8 cellular contexts compared by ENCODE assay signal in the genomic region with DNA sequence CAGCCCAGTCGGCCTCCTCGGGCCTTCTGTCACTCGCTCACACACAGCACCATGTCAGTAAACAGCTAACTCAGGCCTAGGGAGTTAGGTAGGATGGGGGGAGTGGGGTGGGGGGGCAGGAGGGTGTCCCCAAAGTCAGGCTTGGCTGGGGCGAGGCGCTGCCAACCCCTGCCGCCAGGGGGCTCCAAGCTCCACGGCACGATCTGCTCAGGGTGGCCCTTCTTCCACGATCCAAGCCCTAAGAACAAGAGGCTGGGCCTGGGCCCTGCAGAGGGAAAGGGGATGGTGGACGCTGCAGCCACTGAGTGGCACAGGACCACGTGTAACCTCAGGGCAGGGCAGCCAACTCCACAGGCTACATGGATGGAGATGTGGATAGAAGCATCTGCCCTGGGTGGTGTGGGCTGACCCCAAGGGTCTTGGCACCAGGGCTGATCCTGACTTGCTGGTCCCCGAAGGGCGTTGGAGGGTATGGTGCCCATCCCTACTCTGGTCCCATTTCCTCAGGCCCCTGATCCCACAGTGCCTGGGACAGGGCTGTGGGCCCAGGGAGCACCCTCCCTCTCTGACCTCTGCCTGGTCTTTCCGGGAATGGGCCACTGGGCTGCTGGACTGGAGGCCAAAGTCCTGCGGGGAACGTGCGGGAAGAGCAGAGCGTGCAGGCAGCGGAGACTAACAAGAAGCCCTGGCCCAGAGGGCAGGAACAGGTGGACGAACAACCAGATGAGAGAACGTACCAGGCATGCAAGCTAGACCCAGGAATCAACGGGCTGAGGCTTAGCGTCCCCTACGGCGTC. TPM values are rescaled to one million over a fixed set of nuclear protein-coding genes. Genes with fewer than 3 reads are reported as not detected.
DNase-seq lines count a peak whose midpoint lies in the region; ATAC-seq and TF ChIP-seq lines count a peak whose summit lies in the region.

No MANE protein-coding gene starts in this region.

- H2AFZ ChIP-seq in GM23248: no peak overlapping the region

- H3F3A ChIP-seq in GM23248 (ENCODE audit: insufficient read depth): no peaks in the 10 kb centered on the region

- in situ Hi-C loops in GM23248 (cut with MboI) (no loop called here), transverse colon (cut with MboI; ENCODE audit: low pct_ligation_motif_present in 1 of 4, low pct_unique_long_range_greater_than_20kb in 1 of 4, low sequenced_read_pairs in 3 of 4) (loop anchor here in 1 of 4 donors (5.0 kb wide), 1 partner anchor 37 kb away; no protein-coding TSS in a partner anchor)

- TF ChIP-seq CTCF in AG09319 (IDR thresholded peaks at IDR 0.05; ENCODE audit: low read depth, low read length) (peak; percentile 87), Peyer's patch (IDR thresholded peaks at IDR 0.05) (peak; percentile 61 to 96 (median 84)), foreskin keratinocyte (conservative IDR thresholded peaks at IDR 0.05) (peak; percentile 88), ovary (IDR thresholded peaks at IDR 0.05) (peak; percentile 63 to 87 (median 73)), transverse colon (IDR thresholded peaks at IDR 0.05) (peak; percentile 88 to 97 (median 95))

- H3K9me3 Mint-ChIP-seq in activated T-helper 2 cell treated with anti-CD3 and anti-CD28 coated beads, Interferon-gamma antibody, Interleukin-2, Interleukin-4, amounts not matched to agents 10 μg/mL and 5 μg/mL and 100 μg/mL, durations not matched to agents 14 hours and 24 hours and 36 hours: no peaks in the 10 kb centered on the region

- TF ChIP-seq EP300 in ovary (IDR thresholded peaks at IDR 0.05) (no peak), transverse colon (IDR thresholded peaks at IDR 0.05; ENCODE audit: low read depth) (no peak)

- no peaks in the 10 kb centered on the region for H3K9me3 ChIP-seq in GM23248 (ENCODE audit: low read depth)
- H3K9me3 ChIP-seq in Peyer's patch: no peaks in the 10 kb centered on the region
- H3K9me3 ChIP-seq in ovary: no peaks in the 10 kb centered on the region
- no peaks in the 10 kb centered on the region for H3K9me3 ChIP-seq in transverse colon

- H3K79me2 ChIP-seq in GM23248 (ENCODE audit: insufficient read depth): no peaks in the 10 kb centered on the region

- 57 to 74% methylated on average over 19 to 25 of the region's 25 CpGs for WGBS in GM23248 (ENCODE audit: low coverage in 1 of 2, low lambda C conversion rate in 2 of 2, missing lambda C conversion rate in 2 of 2), 2 experiments
- WGBS in ovary, 3 donors: 51 to 56% (median 55%) methylated on average over 25 of the region's 25 CpGs
- 58 to 100% methylated on average over 2 to 23 of the region's 25 CpGs for WGBS in transverse colon (ENCODE audit: low coverage in 1 of 2), 2 donors

- TF ChIP-seq POLR2A in Peyer's patch (IDR thresholded peaks at IDR 0.05) (no peak), ovary (IDR thresholded peaks at IDR 0.05) (no peak), transverse colon (IDR thresholded peaks at IDR 0.05) (peak; percentile 1)

- H3K27me3 ChIP-seq in GM23248 (replicated peaks; ENCODE audit: insufficient read depth) (no peaks in the 10 kb centered on the region), Peyer's patch (no peaks in the 10 kb centered on the region), foreskin keratinocyte (no peaks in the 10 kb centered on the region), ovary (no peaks in the 10 kb centered on the region), transverse colon (no peaks in the 10 kb centered on the region)

- H3K4me2 ChIP-seq in GM23248 (ENCODE audit: unreplicated experiment): no peak overlapping the region

- no peak overlapping the region for H3K27ac Mint-ChIP-seq in activated T-helper 2 cell treated with anti-CD3 and anti-CD28 coated beads, Interferon-gamma antibody, Interleukin-2, Interleukin-4, amounts not matched to agents 10 μg/mL and 5 μg/mL and 100 μg/mL, durations not matched to agents 14 hours and 24 hours and 36 hours

- H3K4me1 ChIP-seq in GM23248 (ENCODE audit: insufficient read depth): no peaks in the 10 kb centered on the region
- peaks cover 0 to 12% (median 2%) of the 10 kb centered on the region in 4 donors for H3K4me1 ChIP-seq in Peyer's patch
- H3K4me1 ChIP-seq in foreskin keratinocyte: peaks cover 9% of the 10 kb centered on the region
- H3K4me1 ChIP-seq in ovary (ENCODE audit: insufficient read depth): no peaks in the 10 kb centered on the region
- H3K4me1 ChIP-seq in transverse colon: peaks cover 0 to 5% (median 0%) of the 10 kb centered on the region in 4 donors

- no peaks in the 10 kb centered on the region for H3K9me2 ChIP-seq in GM23248 (ENCODE audit: insufficient read depth)

- no peak overlapping the region for H3K4me3 ChIP-seq in GM23248
- no peak overlapping the region for H3K4me3 ChIP-seq in Peyer's patch
- no peak overlapping the region for H3K4me3 ChIP-seq in ovary
- H3K4me3 ChIP-seq in transverse colon: no peak overlapping the region

- H3K27me3 Mint-ChIP-seq in activated T-helper 2 cell treated with anti-CD3 and anti-CD28 coated beads, Interferon-gamma antibody, Interleukin-2, Interleukin-4, amounts not matched to agents 10 μg/mL and 5 μg/mL and 100 μg/mL, durations not matched to agents 14 hours and 24 hours and 36 hours (ENCODE audit: low read depth): no peaks in the 10 kb centered on the region

- ATAC-seq in foreskin keratinocyte (peak; percentile 44), HG02678 (IDR thresholded peaks at IDR 0.05; ENCODE audit: unreplicated experiment) (no peak)

- H3K36me3 Mint-ChIP-seq in activated T-helper 2 cell treated with anti-CD3 and anti-CD28 coated beads, Interferon-gamma antibody, Interleukin-2, Interleukin-4, amounts not matched to agents 10 μg/mL and 5 μg/mL and 100 μg/mL, durations not matched to agents 14 hours and 24 hours and 36 hours (ENCODE audit: low read depth): peaks cover 9% of the 10 kb centered on the region

- no peaks in the 10 kb centered on the region for H4K20me1 ChIP-seq in GM23248 (ENCODE audit: insufficient read depth)

- no peak for DNase-seq in AG09319 (ENCODE audit: extremely low read depth, low read depth)
- peak; percentile 68 for DNase-seq in GM23248
- DNase-seq in Peyer's patch: peak; percentile 59 to 83 (median 82)
- peak; percentile 66 for DNase-seq in activated T-helper 2 cell treated with anti-CD3 and anti-CD28 coated beads, Interferon-gamma antibody, Interleukin-2, Interleukin-4, amounts not matched to agents 10 μg/mL and 5 μg/mL and 100 μg/mL, durations not matched to agents 14 hours and 24 hours and 36 hours (ENCODE audit: low spot score)
- DNase-seq in foreskin keratinocyte: no peak
- peak; percentile 49 to 83 (median 71) for DNase-seq in ovary
- DNase-seq in transverse colon: peak; percentile 73

- no peak overlapping the region for H3K9ac ChIP-seq in GM23248

- H3K27ac ChIP-seq in GM23248: no peak overlapping the region
- no peak overlapping the region for H3K27ac ChIP-seq in Peyer's patch
- no peak overlapping the region for H3K27ac ChIP-seq in foreskin keratinocyte
- H3K27ac ChIP-seq in ovary: no peak overlapping the region
- peak overlapping the region in 1 of 4 donors; percentile 1 for H3K27ac ChIP-seq in transverse colon

- intact Hi-C loops in activated T-helper 2 cell treated with anti-CD3 and anti-CD28 coated beads, Interferon-gamma antibody, Interleukin-2, Interleukin-4, amounts not matched to agents 10 μg/mL and 5 μg/mL and 100 μg/mL, durations not matched to agents 14 hours and 24 hours and 36 hours (cut with micrococcal nuclease): loop anchor here (2.0 to 5.0 kb wide), 2 partner anchors 57 to 158 kb away; no protein-coding TSS in a partner anchor
- intact Hi-C loops in ovary (cut with DNase I): loop anchor here in 3 of 4 donors (2.0 to 10.0 kb wide), 4 partner anchors 42 to 434 kb away; no protein-coding TSS in a partner anchor
- intact Hi-C loops in transverse colon (cut with DNase I; ENCODE audit: low total_unique reads): loop anchor here (2.0 to 10.0 kb wide), 2 partner anchors 42 to 154 kb away; no protein-coding TSS in a partner anchor

- H3K36me3 ChIP-seq in GM23248 (ENCODE audit: low read depth) (no peaks in the 10 kb centered on the region; the same call in 1 of the 2 replicates), Peyer's patch (peaks cover 0 to 41% (median 0%) of the 10 kb centered on the region in 3 donors), ovary (no peaks in the 10 kb centered on the region), transverse colon (no peaks in the 10 kb centered on the region)

- H3K4me3 Mint-ChIP-seq in activated T-helper 2 cell treated with anti-CD3 and anti-CD28 coated beads, Interferon-gamma antibody, Interleukin-2, Interleukin-4, amounts not matched to agents 10 μg/mL and 5 μg/mL and 100 μg/mL, durations not matched to agents 14 hours and 24 hours and 36 hours (ENCODE audit: low read depth): no peak overlapping the region

- H3K4me1 Mint-ChIP-seq in activated T-helper 2 cell treated with anti-CD3 and anti-CD28 coated beads, Interferon-gamma antibody, Interleukin-2, Interleukin-4, amounts not matched to agents 10 μg/mL and 5 μg/mL and 100 μg/mL, durations not matched to agents 14 hours and 24 hours and 36 hours (ENCODE audit: low read depth): no peaks in the 10 kb centered on the region

RNA-seq across cellular contexts. Expression of gene TXNRD2, which starts 29.1 kb away (rescaled TPM):
- 20.1 and 38.4 TPM in 2 replicates for total RNA-seq in GM23248 (2014; rRNA removed; shearing (Covaris generic))
- polyA plus RNA-seq in GM23248 (2016; fragmentation: Nextera tagmentation; extraction: Ambion mirVana) (24.8 and 25.7 TPM in 2 replicates), foreskin keratinocyte (30.1 and 38.9 TPM in 2 replicates), ovary (10 to 100 TPM; 21.3 to 37.8 TPM)
- total RNA-seq in Peyer's patch (10 to 100 TPM; 24.7 to 29.8 (median 27.2) TPM), foreskin keratinocyte (24.2 and 28.8 TPM in 2 replicates), ovary (10 to 100 TPM; 21.3 to 37.3 (median 26.9) TPM), transverse colon (10 to 100 TPM; 12.1 to 28.9 (median 21.6) TPM)
- 19.9 and 20.9 TPM in 2 replicates for total RNA-seq in activated T-helper 2 cell treated with anti-CD3 and anti-CD28 coated beads, Interferon-gamma antibody, Interleukin-2, Interleukin-4, amounts not matched to agents 10 μg/mL and 5 μg/mL and 100 μg/mL, durations not matched to agents 14 hours and 24 hours and 36 hours

RNA-seq across cellular contexts. Expression of gene COMT, which starts 29.1 kb away (rescaled TPM):
- total RNA-seq in GM23248 (2014; rRNA removed; shearing (Covaris generic)): 423 and 490 TPM in 2 replicates
- polyA plus RNA-seq in GM23248 (2016; fragmentation: Nextera tagmentation; extraction: Ambion mirVana): 508 and 537 TPM in 2 replicates
- 100 to 1,000 TPM in 3 of 4 donors, 10 to 100 TPM in 1; 89.1 to 149 (median 138) TPM for total RNA-seq in Peyer's patch
- total RNA-seq in activated T-helper 2 cell treated with anti-CD3 and anti-CD28 coated beads, Interferon-gamma antibody, Interleukin-2, Interleukin-4, amounts not matched to agents 10 μg/mL and 5 μg/mL and 100 μg/mL, durations not matched to agents 14 hours and 24 hours and 36 hours: 93.4 and 95.6 TPM in 2 replicates
- 143 and 146 TPM in 2 replicates for total RNA-seq in foreskin keratinocyte
- 210 and 236 TPM in 2 replicates for polyA plus RNA-seq in foreskin keratinocyte
- total RNA-seq in ovary: 100 to 1,000 TPM; 143 to 194 (median 161) TPM
- polyA plus RNA-seq in ovary: 100 to 1,000 TPM in 1 of 2 donors, 10 to 100 TPM in 1; 23.1 to 200 TPM
- 100 to 1,000 TPM in 1 of 4 donors, 10 to 100 TPM in 3; 58.5 to 103 (median 85.3) TPM for total RNA-seq in transverse colon

RNA-seq across cellular contexts. Expression of gene ARVCF, which starts 45.9 kb away (rescaled TPM):
- total RNA-seq in GM23248 (2014; rRNA removed; shearing (Covaris generic)): 4.0 and 7.5 TPM in 2 replicates
- polyA plus RNA-seq in GM23248 (2016; fragmentation: Nextera tagmentation; extraction: Ambion mirVana) (1.1 and 1.2 TPM in 2 replicates), foreskin keratinocyte (6.9 and 7.7 TPM in 2 replicates), ovary (10 to 100 TPM in 1 of 2 donors, under 1 TPM in 1; 0.42 to 17.4 TPM)
- total RNA-seq in Peyer's patch (10 to 100 TPM; 10.7 to 21.2 (median 18.4) TPM), foreskin keratinocyte (10.8 and 11.7 TPM in 2 replicates), ovary (10 to 100 TPM in 6 of 7 donors, 1 to 10 TPM in 1; 9.0 to 23.8 (median 14.0) TPM), transverse colon (10 to 100 TPM; 15.3 to 81.6 (median 19.3) TPM)
- total RNA-seq in activated T-helper 2 cell treated with anti-CD3 and anti-CD28 coated beads, Interferon-gamma antibody, Interleukin-2, Interleukin-4, amounts not matched to agents 10 μg/mL and 5 μg/mL and 100 μg/mL, durations not matched to agents 14 hours and 24 hours and 36 hours: 3.4 and 3.9 TPM in 2 replicates

RNA-seq across cellular contexts. Expression of gene TANGO2, which starts 50.2 kb away (rescaled TPM):
- 41.9 and 45.0 TPM in 2 replicates for total RNA-seq in GM23248 (2014; rRNA removed; shearing (Covaris generic))
- 27.3 and 33.5 TPM in 2 replicates for polyA plus RNA-seq in GM23248 (2016; fragmentation: Nextera tagmentation; extraction: Ambion mirVana)
- total RNA-seq in Peyer's patch: 10 to 100 TPM; 27.2 to 45.4 (median 41.0) TPM
- total RNA-seq in activated T-helper 2 cell treated with anti-CD3 and anti-CD28 coated beads, Interferon-gamma antibody, Interleukin-2, Interleukin-4, amounts not matched to agents 10 μg/mL and 5 μg/mL and 100 μg/mL, durations not matched to agents 14 hours and 24 hours and 36 hours: 27.4 and 30.0 TPM in 2 replicates
- 18.8 and 22.4 TPM in 2 replicates for total RNA-seq in foreskin keratinocyte
- 15.0 and 15.2 TPM in 2 replicates for polyA plus RNA-seq in foreskin keratinocyte
- total RNA-seq in ovary: 10 to 100 TPM; 11.8 to 17.5 (median 13.3) TPM
- 10 to 100 TPM; 11.0 to 17.2 TPM for polyA plus RNA-seq in ovary
- 100 to 1,000 TPM in 1 of 4 donors, 10 to 100 TPM in 3; 32.9 to 101 (median 50.6) TPM for total RNA-seq in transverse colon

Comparison
In these comparisons a context has a peak if more than half of its experiments do, and no peak if none do; other contexts are left out.
1. DNase-seq: peak in GM23248 (single experiment), Peyer's patch (3 of 3), activated T-helper 2 cell treated with anti-CD3 and anti-CD28 coated beads, Interferon-gamma antibody, Interleukin-2, Interleukin-4, amounts not matched to agents 10 μg/mL and 5 μg/mL and 100 μg/mL, durations not matched to agents 14 hours and 24 hours and 36 hours (single experiment), ovary (5 of 5) and transverse colon (single experiment); none in AG09319 (single experiment) and foreskin keratinocyte (0 of 2).
2. Peak in every context shown above with its lines, with median percentiles within 50 percentile points of each other: CTCF ChIP-seq.